ENCODE assay signal across 17 cellular contexts in genomic region chr9:85717220-85717619, GRCh38. TPM values are rescaled to one million over a fixed set of nuclear protein-coding genes. Genes with fewer than 3 reads are reported as not detected.
DNase-seq lines count a peak whose midpoint lies in the region; ATAC-seq and TF ChIP-seq lines count a peak whose summit lies in the region.
"Had no signal": no experiment of that assay in that cellular context is flagged by ENCODE, and none has a peak within 500 bp of the region (broad histone marks: within the 10 kb centered on the region; RNA-seq: fewer than 3 reads in every experiment).

No MANE protein-coding gene starts in this region.

- TF ChIP-seq EP300 in esophagus muscularis mucosa (IDR thresholded peaks at IDR 0.05), result no peak

- intact Hi-C loops in esophagus muscularis mucosa (cut with DNase I), result no loop called here

- no peak overlapping the region for H3K27ac ChIP-seq in esophagus muscularis mucosa (replicated peaks in 1 of 4)
- H3K27ac ChIP-seq: GM23248 had no signal

- H3K36me3 ChIP-seq in esophagus muscularis mucosa, result no peaks in the 10 kb centered on the region

- CTCF ChIA-PET in WTC11 (lab: Charles Lee), result interaction anchor here (1.0 to 1.2 kb wide), 2 partner anchors 19 to 28 kb away, joined by 3 to 7 read pairs; no protein-coding TSS in a partner anchor

- no peaks in the 10 kb centered on the region for H3K27me3 Mint-ChIP-seq in activated T-cell treated with anti-CD3 and anti-CD28 coated beads, Interleukin-2, amount 50 U/mL, for 72 hours (ENCODE audit: low read depth)
- H3K27me3 Mint-ChIP-seq in WTC11 (ENCODE audit: low read depth) (no peaks in the 10 kb centered on the region), immature natural killer cell (ENCODE audit: low read depth in 3 of 3) (peaks cover 3 to 11% (median 6%) of the 10 kb centered on the region in 3 donors)
- H3K27me3 Mint-ChIP-seq in stimulated activated memory B cell treated with anti-CD40 and anti-IgM and Interleukin-4, amounts not matched to agents 10 μg/mL and 1 μg/mL and 100 μg/mL, for 72 hours, result no peaks in the 10 kb centered on the region

- 86% methylated on average over 6 of the region's 6 CpGs for WGBS in esophagus muscularis mucosa

- peaks cover 16% of the 10 kb centered on the region for H3K4me1 Mint-ChIP-seq in activated T-cell treated with anti-CD3 and anti-CD28 coated beads, Interleukin-2, amount 50 U/mL, for 72 hours (ENCODE audit: low read depth)
- H3K4me1 Mint-ChIP-seq in WTC11 (peaks cover 12% of the 10 kb centered on the region), immature natural killer cell (peaks cover 93 to 96% of the 10 kb centered on the region in 2 donors)
- H3K4me1 Mint-ChIP-seq in stimulated activated memory B cell treated with anti-CD40 and anti-IgM and Interleukin-4, amounts not matched to agents 10 μg/mL and 1 μg/mL and 100 μg/mL, for 72 hours, result peaks cover 34% of the 10 kb centered on the region

- TF ChIP-seq POLR2A in esophagus muscularis mucosa (IDR thresholded peaks at IDR 0.05; ENCODE audit: low read depth), result no peak

- no peak for DNase-seq in activated T-cell treated with anti-CD3 and anti-CD28 coated beads, Interleukin-2, amount 50 U/mL, for 72 hours
- DNase-seq in activated T-cell treated with anti-CD3 and anti-CD28 coated beads for 4 hours, result no peak
- no peak for DNase-seq in WTC11 (ENCODE audit: low spot score)
- DNase-seq in immature natural killer cell, result peak; percentile 54 to 66 (median 65)
- DNase-seq in cerebellum (ENCODE audit: low spot score), result no peak
- DNase-seq in esophagus muscularis mucosa (ENCODE audit: extremely low spot score), result no peak
- DNase-seq: 8988T, GDM1, GM23248, KG1, NCI-H1436, NCI-H2081, NCI-H510A, NCI-H774 had no signal

- no peaks in the 10 kb centered on the region for H3K4me1 ChIP-seq in esophagus muscularis mucosa

- no peaks in the 10 kb centered on the region for H3K9me3 ChIP-seq in esophagus muscularis mucosa

- H3K9me3 Mint-ChIP-seq in activated T-cell treated with anti-CD3 and anti-CD28 coated beads, Interleukin-2, amount 50 U/mL, for 72 hours, result peaks cover 2 to 6% of the 10 kb centered on the region in 2 donors
- H3K9me3 Mint-ChIP-seq in WTC11 (peaks cover 28% of the 10 kb centered on the region), immature natural killer cell (peaks cover 0 to 8% (median 2%) of the 10 kb centered on the region in 6 donors)
- peaks cover 3% of the 10 kb centered on the region for H3K9me3 Mint-ChIP-seq in stimulated activated memory B cell treated with anti-CD40 and anti-IgM and Interleukin-4, amounts not matched to agents 10 μg/mL and 1 μg/mL and 100 μg/mL, for 72 hours

- H3K27ac Mint-ChIP-seq in activated T-cell treated with anti-CD3 and anti-CD28 coated beads, Interleukin-2, amount 50 U/mL, for 72 hours, result peak overlapping the region; percentile 41
- H3K27ac Mint-ChIP-seq in WTC11 (peak overlapping the region; percentile 78; the same call in 1 of the 2 replicates), immature natural killer cell (peak overlapping the region; percentile 86 to 98 (median 92))
- H3K27ac Mint-ChIP-seq in stimulated activated memory B cell treated with anti-CD40 and anti-IgM and Interleukin-4, amounts not matched to agents 10 μg/mL and 1 μg/mL and 100 μg/mL, for 72 hours, result peak overlapping the region; percentile 74

- H3K27me3 ChIP-seq in esophagus muscularis mucosa, result no peaks in the 10 kb centered on the region

- H3K4me3 Mint-ChIP-seq in activated T-cell treated with anti-CD3 and anti-CD28 coated beads, Interleukin-2, amount 50 U/mL, for 72 hours, result no peak overlapping the region
- H3K4me3 Mint-ChIP-seq in WTC11 (no peak overlapping the region), immature natural killer cell (peak overlapping the region; percentile 71 to 85 (median 78))
- H3K4me3 Mint-ChIP-seq in stimulated activated memory B cell treated with anti-CD40 and anti-IgM and Interleukin-4, amounts not matched to agents 10 μg/mL and 1 μg/mL and 100 μg/mL, for 72 hours, result peak overlapping the region; percentile 22

- H3K4me3 ChIP-seq in esophagus muscularis mucosa, result no peak overlapping the region
- H3K4me3 ChIP-seq: GM23248 had no signal

- ATAC-seq in activated T-cell treated with anti-CD3 and anti-CD28 coated beads, Interleukin-2, amount 50 U/mL, for 72 hours (replicated peaks in 1 of 2), result no peak
- ATAC-seq in WTC11, result no peak
- no peak for ATAC-seq in stimulated activated memory B cell treated with anti-CD40 and anti-IgM and Interleukin-4, amounts not matched to agents 10 μg/mL and 1 μg/mL and 100 μg/mL, for 72 hours
- ATAC-seq in HG02973 (IDR thresholded peaks at IDR 0.05; ENCODE audit: unreplicated experiment), result no peak
- ATAC-seq: HepG2 had no signal

- POLR2A ChIA-PET in WTC11 (lab: Charles Lee), result no interaction called here

- TF ChIP-seq CTCF in WTC11 (IDR thresholded peaks at IDR 0.05) (no peak), esophagus muscularis mucosa (IDR thresholded peaks at IDR 0.05) (no peak)

- H3K36me3 Mint-ChIP-seq in activated T-cell treated with anti-CD3 and anti-CD28 coated beads, Interleukin-2, amount 50 U/mL, for 72 hours (ENCODE audit: insufficient read depth in 2 of 2), result peaks cover 6 to 10% of the 10 kb centered on the region in 2 donors
- H3K36me3 Mint-ChIP-seq in WTC11 (peaks cover 32% of the 10 kb centered on the region), immature natural killer cell (peaks cover 4 to 20% (median 10%) of the 10 kb centered on the region in 3 donors)
- peaks cover 18% of the 10 kb centered on the region for H3K36me3 Mint-ChIP-seq in stimulated activated memory B cell treated with anti-CD40 and anti-IgM and Interleukin-4, amounts not matched to agents 10 μg/mL and 1 μg/mL and 100 μg/mL, for 72 hours

TF ChIP-seq in WTC11, 78 proteins besides CTCF, POLR2A, EP300 and RAD21 (continues in another document):
- no peak for TF ChIP-seq ZMAT4 (CRISPR knock-in tag; IDR thresholded peaks at IDR 0.05)
- TF ChIP-seq ZNF281 (CRISPR knock-in tag; IDR thresholded peaks at IDR 0.05), result no peak
- no peak for TF ChIP-seq NR3C1 (CRISPR knock-in tag; conservative IDR thresholded peaks at IDR 0.05; ENCODE audit: low read depth)
- no peak for TF ChIP-seq ELF4 (CRISPR knock-in tag; IDR thresholded peaks at IDR 0.05; ENCODE audit: low read depth)
- no peak for TF ChIP-seq PRRX2 (CRISPR knock-in tag; IDR thresholded peaks at IDR 0.05)
- no peak for TF ChIP-seq ZNF263 (CRISPR knock-in tag; IDR thresholded peaks at IDR 0.05; ENCODE audit: low read depth)
- TF ChIP-seq GRHL2 (CRISPR knock-in tag; IDR thresholded peaks at IDR 0.05; ENCODE audit: insufficient replicate concordance, severe bottlenecking), result no peak
- TF ChIP-seq NFATC4 (CRISPR knock-in tag; IDR thresholded peaks at IDR 0.05), result no peak
- TF ChIP-seq MLX (CRISPR knock-in tag; IDR thresholded peaks at IDR 0.05), result no peak
- no peak for TF ChIP-seq HMGA2 (CRISPR knock-in tag; IDR thresholded peaks at IDR 0.05)
- TF ChIP-seq FOXP4 (CRISPR knock-in tag; IDR thresholded peaks at IDR 0.05), result no peak
- no peak for TF ChIP-seq KAT7 (CRISPR knock-in tag; IDR thresholded peaks at IDR 0.05; ENCODE audit: borderline replicate concordance)

RNA-seq across cellular contexts. Expression of gene AGTPBP1, which starts 24.5 kb away (rescaled TPM):
- 10 to 100 TPM; 52.3 to 58.2 TPM for total RNA-seq in activated T-cell treated with anti-CD3 and anti-CD28 coated beads, Interleukin-2, amount 50 U/mL, for 72 hours
- total RNA-seq in WTC11 (2021), result 53.6 to 54.7 TPM (median 54.4 TPM) in 3 replicates
- 10 to 100 TPM; 48.6 to 58.5 (median 55.2) TPM for polyA plus RNA-seq in immature natural killer cell
- 144 TPM for total RNA-seq in cerebellum
- total RNA-seq in esophagus muscularis mucosa, result 10 to 100 TPM; 15.9 to 25.3 (median 24.1) TPM

Comparison
In these comparisons a context has a peak if more than half of its experiments do, and no peak if none do; other contexts are left out.
1. DNase-seq: peak in immature natural killer cell (3 of 3); none in activated T-cell treated with anti-CD3 and anti-CD28 coated beads, Interleukin-2, amount 50 U/mL, for 72 hours (0 of 2), activated T-cell treated with anti-CD3 and anti-CD28 coated beads for 4 hours (single experiment), WTC11 (single experiment), cerebellum (single experiment) and esophagus muscularis mucosa (single experiment).
2. H3K27ac Mint-ChIP-seq: peak in every context shown above with its lines; median percentile 92 in immature natural killer cell; 78 in WTC11; 74 in stimulated activated memory B cell treated with anti-CD40 and anti-IgM and Interleukin-4, amounts not matched to agents 10 μg/mL and 1 μg/mL and 100 μg/mL, for 72 hours; 41 in activated T-cell treated with anti-CD3 and anti-CD28 coated beads, Interleukin-2, amount 50 U/mL, for 72 hours.
3. H3K4me3 Mint-ChIP-seq: peak in immature natural killer cell (5 of 5) and stimulated activated memory B cell treated with anti-CD40 and anti-IgM and Interleukin-4, amounts not matched to agents 10 μg/mL and 1 μg/mL and 100 μg/mL, for 72 hours (single experiment); none in activated T-cell treated with anti-CD3 and anti-CD28 coated beads, Interleukin-2, amount 50 U/mL, for 72 hours (0 of 2) and WTC11 (single experiment).